1 cellular context compared by ENCODE assay signal in genomic region chr20:56360133-56360898, GRCh38.
TF ChIP-seq lines count a peak whose summit lies in the region.

No MANE protein-coding gene starts in this region.

TF ChIP-seq in HepG2, 621 proteins besides CTCF, POLR2A, EP300 and RAD21 (continued from another document and continues in another):
- TF ChIP-seq ZNF512 (CRISPR knock-in tag; IDR thresholded peaks at IDR 0.05) (no peak), ARNTL (CRISPR knock-in tag; IDR thresholded peaks at IDR 0.05) (no peak), PRDM15 (CRISPR knock-in tag; IDR thresholded peaks at IDR 0.05) (0 out of 2 replicates have a peak, but pooled peaks have one; percentile 56), MAFK (conservative IDR thresholded peaks at IDR 0.05 in 1 of 2, IDR thresholded peaks at IDR 0.05 in 1 of 2; ENCODE audit: low read length in 2 of 2) (no peak), ZNF547 (CRISPR knock-in tag; IDR thresholded peaks at IDR 0.05) (0 out of 2 replicates have a peak, but pooled peaks have one; percentile 4), TRIM22 (IDR thresholded peaks at IDR 0.05) (no peak), KDM6A (CRISPR knock-in tag; IDR thresholded peaks at IDR 0.05; ENCODE audit: low read depth) (0 out of 2 replicates have a peak, but pooled peaks have one; percentile 21), ATF5 (CRISPR knock-in tag; IDR thresholded peaks at IDR 0.05; ENCODE audit: low read depth) (peak; percentile 59; the same call in 1 of the 2 replicates), ZNF598 (CRISPR knock-in tag; IDR thresholded peaks at IDR 0.05; ENCODE audit: borderline replicate concordance) (no peak), FOXK1 (CRISPR knock-in tag; IDR thresholded peaks at IDR 0.05; ENCODE audit: borderline replicate concordance, low read depth) (peak; percentile 64; the same call in 1 of the 2 replicates), PHF20 (CRISPR knock-in tag; IDR thresholded peaks at IDR 0.05) (peak; percentile 52), TERF1 (CRISPR knock-in tag; IDR thresholded peaks at IDR 0.05) (no peak), SETDB1 (CRISPR knock-in tag; IDR thresholded peaks at IDR 0.05; ENCODE audit: borderline replicate concordance) (no peak), TEAD3 (CRISPR knock-in tag; optimal IDR thresholded peaks at IDR 0.05; ENCODE audit: borderline replicate concordance) (peak; percentile 81), KDM2A (CRISPR knock-in tag; IDR thresholded peaks at IDR 0.05; ENCODE audit: borderline replicate concordance, low read depth) (no peak), MEIS2 (CRISPR knock-in tag; IDR thresholded peaks at IDR 0.05) (no peak), REXO4 (CRISPR knock-in tag; IDR thresholded peaks at IDR 0.05; ENCODE audit: borderline replicate concordance) (no peak), ZNF616 (CRISPR knock-in tag; IDR thresholded peaks at IDR 0.05; ENCODE audit: low read depth) (peak; percentile 59; the same call in 1 of the 2 replicates), THAP7 (CRISPR knock-in tag; IDR thresholded peaks at IDR 0.05) (peak; percentile 60; the same call in 1 of the 2 replicates), DMAP1 (CRISPR knock-in tag; IDR thresholded peaks at IDR 0.05) (no peak; the same call in none of the 2 replicates), ZNF234 (CRISPR knock-in tag; conservative IDR thresholded peaks at IDR 0.05) (no peak), TCF7 (IDR thresholded peaks at IDR 0.05; ENCODE audit: low read depth) (0 out of 2 replicates have a peak, but pooled peaks have one; percentile 6), TCF7L2 (IDR thresholded peaks at IDR 0.05; ENCODE audit: low read depth, low read length) (no peak), MNT (IDR thresholded peaks at IDR 0.05) (no peak), RNF219 (CRISPR knock-in tag; IDR thresholded peaks at IDR 0.05) (no peak), ZNF205 (CRISPR knock-in tag; IDR thresholded peaks at IDR 0.05) (no peak), ZNF749 (CRISPR knock-in tag; IDR thresholded peaks at IDR 0.05; ENCODE audit: borderline replicate concordance) (no peak), HIC2 (CRISPR knock-in tag; IDR thresholded peaks at IDR 0.05; ENCODE audit: low read depth) (0 out of 2 replicates have a peak, but pooled peaks have one; percentile 84), TCF12 (IDR thresholded peaks at IDR 0.05) (no peak), TCF12 (CRISPR knock-in tag; IDR thresholded peaks at IDR 0.05) (no peak), MLLT10 (CRISPR knock-in tag; IDR thresholded peaks at IDR 0.05) (no peak), ZNF761 (CRISPR knock-in tag; conservative IDR thresholded peaks at IDR 0.05) (0 out of 2 replicates have a peak, but pooled peaks have one; percentile 6), PRPF4 (IDR thresholded peaks at IDR 0.05; ENCODE audit: low read depth, low read length, poor library complexity, severe bottlenecking) (no peak), ZNF607 (CRISPR knock-in tag; IDR thresholded peaks at IDR 0.05; ENCODE audit: borderline replicate concordance) (no peak), ZNF292 (CRISPR knock-in tag; IDR thresholded peaks at IDR 0.05; ENCODE audit: borderline replicate concordance, low read depth) (peak; percentile 88), RNF2 (conservative IDR thresholded peaks at IDR 0.05; ENCODE audit: low read depth) (no peak), NFAT5 (CRISPR knock-in tag; IDR thresholded peaks at IDR 0.05) (no peak), ZNF737 (CRISPR knock-in tag; IDR thresholded peaks at IDR 0.05; ENCODE audit: borderline replicate concordance) (peak; percentile 90; the same call in 1 of the 2 replicates)
